Comparison of ENCODE assay signal across 25 cellular contexts in genomic region chr5:1159774-1160406, GRCh38. TPM values are rescaled to one million over a fixed set of nuclear protein-coding genes. Genes with fewer than 3 reads are reported as not detected.
"Had no signal": no experiment of that assay in that cellular context is flagged by ENCODE, and none has a peak within 500 bp of the region (broad histone marks: within the 10 kb centered on the region; RNA-seq: fewer than 3 reads in every experiment).

No MANE protein-coding gene starts in this region.

- ATAC-seq: activated T-cell treated with anti-CD3 and anti-CD28 coated beads, Interleukin-2, amount 50 U/mL, for 4 hours; T-helper 17 cell had no signal

- H3K27ac Mint-ChIP-seq: activated B cell treated with CpG ODN at 0.5 μM for 24 hours; activated CD4-positive, alpha-beta memory T cell treated with anti-CD3 and anti-CD28 coated beads for 36 hours; activated CD4-positive, alpha-beta T cell treated with anti-CD3 and anti-CD28 coated beads, Interleukin-2, amount 10 ng/mL, durations not matched to agents 7 days and 5 days; activated naive CD8-positive, alpha-beta T cell treated with anti-CD3 and anti-CD28 coated beads for 36 hours; T-helper 17 cell had no signal

- DNase-seq: activated B cell treated with CpG ODN at 0.5 μM for 24 hours; activated CD4-positive, alpha-beta memory T cell treated with anti-CD3 and anti-CD28 coated beads for 36 hours; activated CD4-positive, alpha-beta T cell treated with anti-CD3 and anti-CD28 coated beads for 1 hour; activated CD4-positive, alpha-beta T cell treated with anti-CD3 and anti-CD28 coated beads, Interleukin-2, amount 10 ng/mL, durations not matched to agents 7 days and 5 days; activated CD8-positive, alpha-beta memory T cell treated with anti-CD3 and anti-CD28 coated beads for 24 hours; activated effector memory CD4-positive, alpha-beta T cell treated with anti-CD3 and anti-CD28 coated beads, Interleukin-2, amount 50 U/mL, for 16 hours; activated naive CD4-positive, alpha-beta T cell treated with Interleukin-2 at 50 U/mL for 16 hours; activated naive CD8-positive, alpha-beta T cell treated with anti-CD3 and anti-CD28 coated beads for 36 hours; activated T-cell treated with anti-CD3 and anti-CD28 coated beads, Interleukin-2, amount 50 U/mL, for 4 hours; Karpas-422; MM.1S; NCI-H1105; NCI-H1436; NCI-H1694 treated with DMSO at 0.1 percent for 48 hours; NCI-H2029 treated with DMSO at 0.1 percent for 48 hours; NCI-H510A treated with DMSO at 0.1 percent for 48 hours; NCI-H69; NK-92 treated with Interleukin-12 subunit alpha and Interleukin-12 subunit beta, amount 100 ng/mL, for 24 hours; OCI-M1; SIG-M5; T-helper 17 cell; T1000 had no signal

- H3K4me3 Mint-ChIP-seq: activated B cell treated with CpG ODN at 0.5 μM for 24 hours; activated CD4-positive, alpha-beta memory T cell treated with anti-CD3 and anti-CD28 coated beads for 36 hours; activated CD4-positive, alpha-beta T cell treated with anti-CD3 and anti-CD28 coated beads, Interleukin-2, amount 10 ng/mL, durations not matched to agents 7 days and 5 days; activated naive CD8-positive, alpha-beta T cell treated with anti-CD3 and anti-CD28 coated beads for 36 hours; activated T-cell treated with anti-CD3 and anti-CD28 coated beads, Interleukin-2, amount 50 U/mL, for 4 hours; central memory CD8-positive, alpha-beta T cell; T-helper 17 cell had no signal

- H3K36me3 ChIP-seq: Peyer's patch had no signal

- H3K4me1 Mint-ChIP-seq: activated CD4-positive, alpha-beta T cell treated with anti-CD3 and anti-CD28 coated beads, Interleukin-2, amount 10 ng/mL, durations not matched to agents 7 days and 5 days; activated naive CD8-positive, alpha-beta T cell treated with anti-CD3 and anti-CD28 coated beads for 36 hours; central memory CD8-positive, alpha-beta T cell had no signal

- H3K9me3 Mint-ChIP-seq: activated CD4-positive, alpha-beta T cell treated with anti-CD3 and anti-CD28 coated beads, Interleukin-2, amount 10 ng/mL, durations not matched to agents 7 days and 5 days had no signal

- H3K36me3 Mint-ChIP-seq: activated CD4-positive, alpha-beta memory T cell treated with anti-CD3 and anti-CD28 coated beads for 36 hours; activated naive CD8-positive, alpha-beta T cell treated with anti-CD3 and anti-CD28 coated beads for 36 hours had no signal

- H3K27ac ChIP-seq: Peyer's patch had no signal

- H3K4me3 ChIP-seq: Peyer's patch had no signal

RNA-seq across cellular contexts. Expression of gene SLC6A19, which starts 41.5 kb away (rescaled TPM):
- total RNA-seq: activated B cell treated with CpG ODN at 0.5 μM for 24 hours; activated CD4-positive, alpha-beta memory T cell treated with anti-CD3 and anti-CD28 coated beads for 36 hours; activated CD4-positive, alpha-beta T cell treated with anti-CD3 and anti-CD28 coated beads, Interleukin-2, amount 10 ng/mL, durations not matched to agents 7 days and 5 days; activated naive CD8-positive, alpha-beta T cell treated with anti-CD3 and anti-CD28 coated beads for 36 hours; bronchial epithelial cell; T-helper 17 cell had no signal
